2 cellular contexts compared by ENCODE assay signal in the genomic region with DNA sequence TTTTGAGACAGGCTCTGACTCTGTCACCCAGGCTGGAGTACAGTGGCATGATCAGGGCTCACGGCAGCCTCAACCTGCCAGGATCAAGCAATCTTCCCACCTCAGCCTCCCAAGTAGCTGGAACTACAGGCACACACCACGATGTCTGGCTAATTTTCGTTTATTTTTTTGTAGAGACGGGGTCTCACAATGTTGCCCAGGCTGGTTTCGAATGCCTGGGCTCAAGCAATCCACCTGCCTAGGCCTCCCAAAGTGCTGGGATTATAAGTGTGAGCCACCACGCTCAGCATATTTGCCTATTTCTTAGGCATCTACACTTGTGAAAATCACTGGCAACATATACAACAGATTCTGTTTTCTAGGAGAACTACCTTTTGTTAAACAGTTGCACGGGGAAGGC.
TF ChIP-seq lines count a peak whose summit lies in the region.

No MANE protein-coding gene starts in this region.

TF ChIP-seq in GM23338, 12 proteins besides CTCF, POLR2A, EP300 and RAD21 (continues in another document):
- TF ChIP-seq EZH2 (IDR thresholded peaks at IDR 0.05; ENCODE audit: low read depth, unreplicated experiment) = no peak
- no peak for TF ChIP-seq CREB1 (CRISPR knock-in tag; IDR thresholded peaks at IDR 0.05; ENCODE audit: low read depth)
- TF ChIP-seq EZH2phosphoT487 (IDR thresholded peaks at IDR 0.05; ENCODE audit: unreplicated experiment) = no peak
- no peak for TF ChIP-seq JUNB (IDR thresholded peaks at IDR 0.05; ENCODE audit: unreplicated experiment)
- TF ChIP-seq ZNF462 (CRISPR knock-in tag; IDR thresholded peaks at IDR 0.05) = no peak
- TF ChIP-seq, protein P1, sequence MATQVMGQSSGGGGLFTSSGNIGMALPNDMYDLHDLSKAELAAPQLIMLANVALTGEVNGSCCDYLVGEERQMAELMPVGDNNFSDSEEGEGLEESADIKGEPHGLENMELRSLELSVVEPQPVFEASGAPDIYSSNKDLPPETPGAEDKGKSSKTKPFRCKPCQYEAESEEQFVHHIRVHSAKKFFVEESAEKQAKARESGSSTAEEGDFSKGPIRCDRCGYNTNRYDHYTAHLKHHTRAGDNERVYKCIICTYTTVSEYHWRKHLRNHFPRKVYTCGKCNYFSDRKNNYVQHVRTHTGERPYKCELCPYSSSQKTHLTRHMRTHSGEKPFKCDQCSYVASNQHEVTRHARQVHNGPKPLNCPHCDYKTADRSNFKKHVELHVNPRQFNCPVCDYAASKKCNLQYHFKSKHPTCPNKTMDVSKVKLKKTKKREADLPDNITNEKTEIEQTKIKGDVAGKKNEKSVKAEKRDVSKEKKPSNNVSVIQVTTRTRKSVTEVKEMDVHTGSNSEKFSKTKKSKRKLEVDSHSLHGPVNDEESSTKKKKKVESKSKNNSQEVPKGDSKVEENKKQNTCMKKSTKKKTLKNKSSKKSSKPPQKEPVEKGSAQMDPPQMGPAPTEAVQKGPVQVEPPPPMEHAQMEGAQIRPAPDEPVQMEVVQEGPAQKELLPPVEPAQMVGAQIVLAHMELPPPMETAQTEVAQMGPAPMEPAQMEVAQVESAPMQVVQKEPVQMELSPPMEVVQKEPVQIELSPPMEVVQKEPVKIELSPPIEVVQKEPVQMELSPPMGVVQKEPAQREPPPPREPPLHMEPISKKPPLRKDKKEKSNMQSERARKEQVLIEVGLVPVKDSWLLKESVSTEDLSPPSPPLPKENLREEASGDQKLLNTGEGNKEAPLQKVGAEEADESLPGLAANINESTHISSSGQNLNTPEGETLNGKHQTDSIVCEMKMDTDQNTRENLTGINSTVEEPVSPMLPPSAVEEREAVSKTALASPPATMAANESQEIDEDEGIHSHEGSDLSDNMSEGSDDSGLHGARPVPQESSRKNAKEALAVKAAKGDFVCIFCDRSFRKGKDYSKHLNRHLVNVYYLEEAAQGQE (IDR thresholded peaks at IDR 0.05; ENCODE audit: unreplicated experiment) = no peak
- no peak for TF ChIP-seq ZNF114 (CRISPR knock-in tag; IDR thresholded peaks at IDR 0.05)
- TF ChIP-seq ZNF331 (CRISPR knock-in tag; IDR thresholded peaks at IDR 0.05; ENCODE audit: low read depth) = no peak
- TF ChIP-seq ETS1 (IDR thresholded peaks at IDR 0.05) = no peak
- no peak for TF ChIP-seq STAT1 (IDR thresholded peaks at IDR 0.05; ENCODE audit: unreplicated experiment)

TF ChIP-seq in GM12878, 131 proteins besides CTCF, POLR2A, EP300 and RAD21:
- TF ChIP-seq DPF2 (IDR thresholded peaks at IDR 0.05) (no peak), SIN3A (IDR thresholded peaks at IDR 0.05; ENCODE audit: low read depth, low read length) (no peak), TARDBP (IDR thresholded peaks at IDR 0.05; ENCODE audit: borderline replicate concordance) (no peak), WRNIP1 (IDR thresholded peaks at IDR 0.05; ENCODE audit: borderline replicate concordance, low read depth, low read length) (no peak), HDAC6 (IDR thresholded peaks at IDR 0.05; ENCODE audit: unreplicated experiment) (no peak), NFIC (IDR thresholded peaks at IDR 0.05; ENCODE audit: low read depth, low read length) (no peak), CHD1 (IDR thresholded peaks at IDR 0.05; ENCODE audit: low read depth, low read length) (no peak), ZNF622 (IDR thresholded peaks at IDR 0.05) (no peak), RBBP5 (conservative IDR thresholded peaks at IDR 0.05) (no peak), RFX5 (IDR thresholded peaks at IDR 0.05; ENCODE audit: low read depth, low read length) (no peak), MTA3 (IDR thresholded peaks at IDR 0.05; ENCODE audit: borderline replicate concordance, low read length) (no peak), YY1 (IDR thresholded peaks at IDR 0.05; ENCODE audit: low read depth, low read length) (no peak), RAD51 (IDR thresholded peaks at IDR 0.05) (no peak), ZSCAN29 (IDR thresholded peaks at IDR 0.05) (no peak), SIX5 (IDR thresholded peaks at IDR 0.05; ENCODE audit: low read depth, low read length, severe bottlenecking) (no peak), ZBED1 (IDR thresholded peaks at IDR 0.05; ENCODE audit: borderline replicate concordance) (no peak)
- TF ChIP-seq, protein P2, sequence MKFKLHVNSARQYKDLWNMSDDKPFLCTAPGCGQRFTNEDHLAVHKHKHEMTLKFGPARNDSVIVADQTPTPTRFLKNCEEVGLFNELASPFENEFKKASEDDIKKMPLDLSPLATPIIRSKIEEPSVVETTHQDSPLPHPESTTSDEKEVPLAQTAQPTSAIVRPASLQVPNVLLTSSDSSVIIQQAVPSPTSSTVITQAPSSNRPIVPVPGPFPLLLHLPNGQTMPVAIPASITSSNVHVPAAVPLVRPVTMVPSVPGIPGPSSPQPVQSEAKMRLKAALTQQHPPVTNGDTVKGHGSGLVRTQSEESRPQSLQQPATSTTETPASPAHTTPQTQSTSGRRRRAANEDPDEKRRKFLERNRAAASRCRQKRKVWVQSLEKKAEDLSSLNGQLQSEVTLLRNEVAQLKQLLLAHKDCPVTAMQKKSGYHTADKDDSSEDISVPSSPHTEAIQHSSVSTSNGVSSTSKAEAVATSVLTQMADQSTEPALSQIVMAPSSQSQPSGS (IDR thresholded peaks at IDR 0.05; ENCODE audit: low read length) = no peak
